Comparison of ENCODE assay signal across 11 cellular contexts in genomic region chr16:85136705-85137322, GRCh38. TPM values are rescaled to one million over a fixed set of nuclear protein-coding genes. Genes with fewer than 3 reads are reported as not detected.
A peak's percentile ranks its signal among the peaks of the same experiment; 100 is the strongest.
DNase-seq lines count a peak whose midpoint lies in the region; ATAC-seq and TF ChIP-seq lines count a peak whose summit lies in the region.
"Had no signal": no experiment of that assay in that cellular context is flagged by ENCODE, and none has a peak within 500 bp of the region (broad histone marks: within the 10 kb centered on the region; RNA-seq: fewer than 3 reads in every experiment).

No MANE protein-coding gene starts in this region.

- H3K36me3 ChIP-seq in PC-9 (ENCODE audit: low read depth) (no peaks in the 10 kb centered on the region), endodermal cell (ENCODE audit: control insufficient read depth, insufficient read depth, low read length) (no peaks in the 10 kb centered on the region)

- no peak overlapping the region for H3K9ac ChIP-seq in endodermal cell (ENCODE audit: extremely low read depth, low read length, poor library complexity, severe bottlenecking)

- TF ChIP-seq CTCF in PC-9 (conservative IDR thresholded peaks at IDR 0.05) (no peak), nephron progenitor cell (IDR thresholded peaks at IDR 0.05) (no peak), endodermal cell (conservative IDR thresholded peaks at IDR 0.05) (no peak), osteocyte (IDR thresholded peaks at IDR 0.05) (no peak)

- H3K27me3 ChIP-seq in PC-9 (ENCODE audit: insufficient read depth, low read depth) (peaks cover 11% of the 10 kb centered on the region; the same call in 1 of the 2 replicates), endodermal cell (ENCODE audit: control insufficient read depth, insufficient read depth, low read length, poor library complexity, severe bottlenecking) (no peaks in the 10 kb centered on the region)

- peak overlapping the region; percentile 96 for H3K27ac Mint-ChIP-seq in nephron progenitor cell
- no peak overlapping the region for H3K27ac Mint-ChIP-seq in endodermal cell
- H3K27ac Mint-ChIP-seq in osteocyte (ENCODE audit: unreplicated experiment) = no peak overlapping the region
- H3K27ac Mint-ChIP-seq: CD8-positive, alpha-beta T cell had no signal

- no peaks in the 10 kb centered on the region for H3K9me2 ChIP-seq in PC-9 (ENCODE audit: insufficient read depth)

- H3K4me1 Mint-ChIP-seq in nephron progenitor cell (peaks cover 54% of the 10 kb centered on the region), endodermal cell (peaks cover 1% of the 10 kb centered on the region), osteocyte (ENCODE audit: unreplicated experiment) (peaks cover 27% of the 10 kb centered on the region)

- no peak for ATAC-seq in GM18907 (IDR thresholded peaks at IDR 0.05; ENCODE audit: unreplicated experiment)
- ATAC-seq: CD8-positive, alpha-beta T cell had no signal

- H3K36me3 Mint-ChIP-seq in nephron progenitor cell (ENCODE audit: low read depth) (no peaks in the 10 kb centered on the region), endodermal cell (ENCODE audit: low read depth) (no peaks in the 10 kb centered on the region), osteocyte (ENCODE audit: unreplicated experiment) (no peaks in the 10 kb centered on the region)
- H3K36me3 Mint-ChIP-seq: CD8-positive, alpha-beta T cell had no signal

- H3K79me2 ChIP-seq in PC-9 (ENCODE audit: low read depth) = no peaks in the 10 kb centered on the region

- H3K4me3 Mint-ChIP-seq in nephron progenitor cell (peak overlapping the region; percentile 67), endodermal cell (no peak overlapping the region), osteocyte (ENCODE audit: unreplicated experiment) (no peak overlapping the region)
- H3K4me3 Mint-ChIP-seq: CD8-positive, alpha-beta T cell had no signal

- H3K9me3 ChIP-seq in PC-9 (ENCODE audit: insufficient read depth, low read depth) (no peaks in the 10 kb centered on the region), endodermal cell (ENCODE audit: control insufficient read depth, low read length) (no peaks in the 10 kb centered on the region)

- no TSS peak for BruUV-seq in PC-9 (replicated peaks; lab: Mats Ljungman, UMichigan)

- H3K9me3 Mint-ChIP-seq in nephron progenitor cell (no peaks in the 10 kb centered on the region), endodermal cell (peaks cover 2% of the 10 kb centered on the region), osteocyte (ENCODE audit: unreplicated experiment) (no peaks in the 10 kb centered on the region)
- H3K9me3 Mint-ChIP-seq: CD8-positive, alpha-beta T cell had no signal

- H3K4me2 ChIP-seq in PC-9 = peak overlapping the region; percentile 76

- POLR2A ChIA-PET in PC-9 (lab: Charles Lee; ENCODE audit: unreplicated experiment) = no interaction called here

- no peaks in the 10 kb centered on the region for H4K20me1 ChIP-seq in PC-9 (ENCODE audit: insufficient read depth)

- intact Hi-C loops in PC-9 (cut with micrococcal nuclease; ENCODE audit: unreplicated experiment) = no loop called here

- H3F3A ChIP-seq in PC-9 (ENCODE audit: insufficient read depth, low read depth) = no peaks in the 10 kb centered on the region; the same call in 1 of the 2 replicates

- H3K4me1 ChIP-seq in PC-9 (replicated peaks; ENCODE audit: insufficient read depth) (peaks cover 8% of the 10 kb centered on the region; the same call in 1 of the 2 replicates), endodermal cell (ENCODE audit: control insufficient read depth, insufficient read depth, low read length) (no peaks in the 10 kb centered on the region)

- H3K4me3 ChIP-seq in PC-9 (peak overlapping the region; percentile 44; the same call in 1 of the 2 replicates), endodermal cell (ENCODE audit: low read length) (no peak overlapping the region)

- H3K27me3 Mint-ChIP-seq in nephron progenitor cell (ENCODE audit: low read depth, poor library complexity) (peaks cover 6% of the 10 kb centered on the region), endodermal cell (ENCODE audit: insufficient read depth) (peaks cover 10% of the 10 kb centered on the region), osteocyte (ENCODE audit: unreplicated experiment) (no peaks in the 10 kb centered on the region)

- no peak overlapping the region for H2AFZ ChIP-seq in PC-9

- CTCF ChIA-PET in PC-9 (lab: Charles Lee) = no interaction called here

- H3K27ac ChIP-seq in PC-9 = no peak overlapping the region
- H3K27ac ChIP-seq in endodermal cell (ENCODE audit: low read depth, low read length) = no peak overlapping the region

- WGBS in endodermal cell (ENCODE audit: insufficient coverage in 1 of 2, insufficient read length in 1 of 2), 2 experiments = 87 to 92% methylated on average over 9 to 17 of the region's 17 CpGs

- DNase-seq in AG08395 (ENCODE audit: low spot score) (peak; percentile 36), PC-9 (no peak), fibroblast of gingiva (ENCODE audit: low read depth) (peak; percentile 65), nephron progenitor cell (no peak), endodermal cell (no peak), osteocyte (ENCODE audit: extremely low spot score, unreplicated experiment) (no peak)
- no peak for DNase-seq in activated CD8-positive, alpha-beta memory T cell treated with anti-CD3 and anti-CD28 coated beads for 24 hours
- DNase-seq: NCI-H69 had no signal

RNA-seq across cellular contexts. Expression of gene CIBAR2, which starts 24.5 kb away (rescaled TPM):
- total RNA-seq in PC-9 (2021) (not detected in 2 replicates), endodermal cell (not detected), osteocyte (not detected in 2 replicates)
- polyA plus RNA-seq in endodermal cell (2013, experiment 1 of 2) = 0.25 TPM
- polyA plus RNA-seq in endodermal cell (2013, experiment 2 of 2) = not detected
- total RNA-seq: CD8-positive, alpha-beta T cell had no signal
- polyA plus RNA-seq: adipose tissue had no signal

Comparison
In these comparisons a context has a peak if more than half of its experiments do, and no peak if none do; other contexts are left out.
1. DNase-seq: peak in AG08395 (single experiment) and fibroblast of gingiva (single experiment); none in PC-9 (0 of 2), nephron progenitor cell (single experiment), endodermal cell (single experiment), osteocyte (single experiment) and activated CD8-positive, alpha-beta memory T cell treated with anti-CD3 and anti-CD28 coated beads for 24 hours (single experiment).